Comparison of ENCODE assay signal across 8 cellular contexts in the genomic region with DNA sequence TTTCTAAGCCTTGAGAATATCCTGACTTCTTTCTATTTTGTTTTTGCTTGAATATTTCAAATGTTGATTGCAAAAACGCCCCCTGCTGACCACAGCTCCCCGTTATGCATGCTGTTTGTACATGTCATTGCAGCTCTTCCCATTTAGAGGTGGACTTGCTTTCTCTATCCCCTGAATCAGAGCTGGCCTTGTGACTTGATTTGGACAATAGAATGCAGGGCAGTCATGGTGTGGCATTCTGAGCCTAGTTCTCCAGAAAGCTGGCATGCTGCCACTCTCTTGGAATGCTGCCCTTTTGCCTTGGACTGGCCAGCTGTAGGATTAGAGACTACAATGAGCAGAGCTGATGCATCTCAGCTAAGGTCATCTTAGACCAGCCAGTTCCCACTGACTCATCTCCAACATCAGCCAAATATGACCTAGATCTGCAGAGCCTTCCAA.
DNase-seq lines count a peak whose midpoint lies in the region; ATAC-seq and TF ChIP-seq lines count a peak whose summit lies in the region.

No MANE protein-coding gene starts in this region.

- H3K9me3 Mint-ChIP-seq in activated CD8-positive, alpha-beta T cell treated with anti-CD3 and anti-CD28 coated beads, Interleukin-2, amount 10 ng/mL, durations not matched to agents 7 days and 5 days (ENCODE audit: insufficient read depth), result no peaks in the 10 kb centered on the region

- no peak overlapping the region for H3K27ac Mint-ChIP-seq in activated CD8-positive, alpha-beta T cell treated with anti-CD3 and anti-CD28 coated beads, Interleukin-2, amount 10 ng/mL, durations not matched to agents 7 days and 5 days

- no peaks in the 10 kb centered on the region for H4K20me1 ChIP-seq in smooth muscle cell (ENCODE audit: low read depth)

- H3K4me2 ChIP-seq in smooth muscle cell, result no peak overlapping the region

- CTCF ChIA-PET in activated CD8-positive, alpha-beta T cell treated with anti-CD3 and anti-CD28 coated beads, Interleukin-2, amount 10 ng/mL, durations not matched to agents 7 days and 5 days (lab: Charles Lee), result interaction anchor here (0.6 to 1.7 kb wide), 9 partner anchors 15 to 376 kb away, joined by 3 to 9 read pairs (median 3); no protein-coding TSS in a partner anchor

- H3K4me1 ChIP-seq in smooth muscle cell (ENCODE audit: low read depth), result no peaks in the 10 kb centered on the region

- H3K27me3 Mint-ChIP-seq in activated CD8-positive, alpha-beta T cell treated with anti-CD3 and anti-CD28 coated beads, Interleukin-2, amount 10 ng/mL, durations not matched to agents 7 days and 5 days (ENCODE audit: low read depth), result no peaks in the 10 kb centered on the region

- intact Hi-C loops in left cardiac atrium (cut with DNase I), result no loop called here

- POLR2A ChIA-PET in activated CD8-positive, alpha-beta T cell treated with anti-CD3 and anti-CD28 coated beads, Interleukin-2, amount 10 ng/mL, durations not matched to agents 7 days and 5 days (lab: Charles Lee), result no interaction called here

- no peaks in the 10 kb centered on the region for H3F3A ChIP-seq in smooth muscle cell (ENCODE audit: low read depth)

- H2AFZ ChIP-seq in smooth muscle cell (ENCODE audit: low read depth), result no peak overlapping the region

- no peaks in the 10 kb centered on the region for H3K36me3 Mint-ChIP-seq in activated CD8-positive, alpha-beta T cell treated with anti-CD3 and anti-CD28 coated beads, Interleukin-2, amount 10 ng/mL, durations not matched to agents 7 days and 5 days (ENCODE audit: low read depth)

- no peak overlapping the region for H3K4me3 Mint-ChIP-seq in activated CD8-positive, alpha-beta T cell treated with anti-CD3 and anti-CD28 coated beads, Interleukin-2, amount 10 ng/mL, durations not matched to agents 7 days and 5 days

- H3K36me3 ChIP-seq in MG63 (no peaks in the 10 kb centered on the region), smooth muscle cell (ENCODE audit: low read depth) (no peaks in the 10 kb centered on the region)

- H3K27ac ChIP-seq in smooth muscle cell (ENCODE audit: low read depth), result no peak overlapping the region

- H3K9me3 ChIP-seq in MG63 (no peaks in the 10 kb centered on the region; the same call in 1 of the 2 replicates), smooth muscle cell (replicated peaks; ENCODE audit: low read depth) (no peaks in the 10 kb centered on the region)

- peak; percentile 13 for TF ChIP-seq CTCF in GM12865 (IDR thresholded peaks at IDR 0.05; ENCODE audit: insufficient read depth, low read depth, low read length, missing control alignments)
- TF ChIP-seq CTCF in smooth muscle cell (IDR thresholded peaks at IDR 0.05; ENCODE audit: borderline replicate concordance, insufficient read depth, poor library complexity, severe bottlenecking), result peak; percentile 11

- H3K79me2 ChIP-seq in smooth muscle cell (ENCODE audit: low read depth), result no peaks in the 10 kb centered on the region

- 14% methylated on average over 2 of the region's 2 CpGs for WGBS in smooth muscle cell (ENCODE audit: low lambda C conversion rate)

- H3K4me3 ChIP-seq in GM12865 (ENCODE audit: low read depth, low read length) (no peak overlapping the region), MG63 (no peak overlapping the region), smooth muscle cell (no peak overlapping the region)

- no peak for ATAC-seq in activated CD8-positive, alpha-beta T cell treated with anti-CD3 and anti-CD28 coated beads, Interleukin-2, amount 10 ng/mL, durations not matched to agents 7 days and 5 days
- ATAC-seq in left cardiac atrium (peak; percentile 89 to 99), HG03571 (IDR thresholded peaks at IDR 0.05; ENCODE audit: unreplicated experiment) (no peak), GM18858 (IDR thresholded peaks at IDR 0.05; ENCODE audit: unreplicated experiment) (no peak), HG02623 (IDR thresholded peaks at IDR 0.05; ENCODE audit: unreplicated experiment) (no peak)

- no peak overlapping the region for H3K9ac ChIP-seq in smooth muscle cell (ENCODE audit: low read depth)

- H3K4me1 Mint-ChIP-seq in activated CD8-positive, alpha-beta T cell treated with anti-CD3 and anti-CD28 coated beads, Interleukin-2, amount 10 ng/mL, durations not matched to agents 7 days and 5 days (ENCODE audit: low read depth), result peaks cover 20% of the 10 kb centered on the region

- no peaks in the 10 kb centered on the region for H3K27me3 ChIP-seq in MG63
- no peaks in the 10 kb centered on the region for H3K27me3 ChIP-seq in smooth muscle cell (ENCODE audit: low read depth)

- DNase-seq in GM12865 (ENCODE audit: low read depth) (peak; percentile 28), MG63 (peak; percentile 98), left cardiac atrium (peak; percentile 85), smooth muscle cell (lab: John Stamatoyannopoulos, UW; ENCODE audit: unreplicated experiment) (no peak)
- DNase-seq in activated CD8-positive, alpha-beta T cell treated with anti-CD3 and anti-CD28 coated beads, Interleukin-2, amount 10 ng/mL, durations not matched to agents 7 days and 5 days, result peak; percentile 55

Comparison
In these comparisons a context has a peak if more than half of its experiments do, and no peak if none do; other contexts are left out.
1. ATAC-seq: peak in left cardiac atrium (2 of 2); none in activated CD8-positive, alpha-beta T cell treated with anti-CD3 and anti-CD28 coated beads, Interleukin-2, amount 10 ng/mL, durations not matched to agents 7 days and 5 days (single experiment), HG03571 (single experiment), GM18858 (single experiment) and HG02623 (single experiment).